8 cellular contexts compared by ENCODE assay signal in the genomic region with DNA sequence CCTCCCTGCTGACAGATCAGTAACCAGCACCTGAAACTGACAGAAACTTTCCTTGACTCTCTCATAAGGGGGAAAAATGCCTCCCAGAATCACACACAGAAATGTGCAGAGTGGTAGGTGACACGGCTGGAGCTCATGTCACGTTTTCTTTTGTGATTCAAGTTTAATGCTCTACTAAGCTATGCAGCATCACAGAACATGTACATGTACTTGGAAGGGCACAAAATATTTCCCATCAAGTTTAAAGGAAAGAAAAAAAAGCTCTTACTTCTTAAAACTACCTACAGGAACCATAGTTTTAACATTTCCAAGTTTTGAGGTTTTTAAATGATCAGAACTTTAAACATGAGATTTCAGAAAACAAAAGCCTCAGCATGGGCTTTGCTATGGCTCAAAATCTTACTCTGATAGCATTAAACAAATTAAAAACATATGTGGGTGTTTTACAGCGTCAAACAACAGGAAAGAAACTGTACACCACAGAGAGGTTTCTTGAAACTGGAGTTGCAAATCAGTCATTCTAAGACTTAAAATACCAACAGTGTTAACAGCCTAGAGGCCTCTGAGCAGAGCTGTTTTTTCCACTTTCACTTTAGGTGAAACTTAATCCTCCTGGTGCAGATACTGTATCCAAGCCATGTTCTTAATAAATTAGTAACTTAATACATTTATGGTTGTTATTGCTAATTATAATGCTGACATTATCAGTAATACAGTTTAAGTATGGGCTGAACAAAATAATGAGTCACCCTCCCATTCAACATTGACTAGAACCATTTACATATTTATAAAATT. TPM values are rescaled to one million over a fixed set of nuclear protein-coding genes. Genes with fewer than 3 reads are reported as not detected.
A peak's percentile ranks its signal among the peaks of the same experiment; 100 is the strongest.
DNase-seq lines count a peak whose midpoint lies in the region; ATAC-seq, FAIRE-seq and TF ChIP-seq lines count a peak whose summit lies in the region.

No MANE protein-coding gene starts in this region.

- peaks cover 86% of the 10 kb centered on the region for H3K36me3 Mint-ChIP-seq in activated CD4-positive, alpha-beta T cell treated with anti-CD3 and anti-CD28 coated beads, Interleukin-2, amount 10 ng/mL, durations not matched to agents 7 days and 5 days (ENCODE audit: low read depth)

- peaks cover 82% of the 10 kb centered on the region for H3K4me1 ChIP-seq in OCI-LY1 (ENCODE audit: insufficient read depth, low read length, severe bottlenecking)

- H3K4me1 Mint-ChIP-seq in activated CD4-positive, alpha-beta T cell treated with anti-CD3 and anti-CD28 coated beads, Interleukin-2, amount 10 ng/mL, durations not matched to agents 7 days and 5 days = peaks cover 96% of the 10 kb centered on the region

- CTCF ChIA-PET in activated CD4-positive, alpha-beta T cell treated with anti-CD3 and anti-CD28 coated beads, Interleukin-2, amount 10 ng/mL, durations not matched to agents 7 days and 5 days (lab: Charles Lee) = interaction anchor here (0.8 to 2.0 kb wide), 5 partner anchors 29 to 108 kb away, joined by 3 to 7 read pairs (median 3); no protein-coding TSS in a partner anchor

- peak overlapping the region; percentile 73 for H3K4me3 Mint-ChIP-seq in activated CD4-positive, alpha-beta T cell treated with anti-CD3 and anti-CD28 coated beads, Interleukin-2, amount 10 ng/mL, durations not matched to agents 7 days and 5 days

- peak overlapping the region; percentile 60 for H3K4me2 ChIP-seq in OCI-LY1 (ENCODE audit: low read length)

- H3K36me3 ChIP-seq in OCI-LY1 (ENCODE audit: insufficient read depth, low read length) (peaks cover 49% of the 10 kb centered on the region), WERI-Rb-1 (no peaks in the 10 kb centered on the region)

- peak; percentile 82 for ATAC-seq in HG02588 (IDR thresholded peaks at IDR 0.05; ENCODE audit: unreplicated experiment)

- peak; percentile 52 for DNase-seq in activated CD4-positive, alpha-beta T cell treated with anti-CD3 and anti-CD28 coated beads, Interleukin-2, amount 10 ng/mL, durations not matched to agents 7 days and 5 days
- no peak for DNase-seq in activated CD4-positive, alpha-beta T cell treated with anti-CD3 and anti-CD28 coated beads, Interleukin-2, amount 50 U/mL, for 4 hours
- DNase-seq in retinal pigment epithelial cell (ENCODE audit: low read depth) = peak; percentile 83
- no peak for DNase-seq in epidermal melanocyte (ENCODE audit: insufficient read length, low spot score)
- no peak for DNase-seq in WERI-Rb-1

- H3K27me3 ChIP-seq in OCI-LY1 (ENCODE audit: insufficient read depth, low read length) (no peaks in the 10 kb centered on the region), WERI-Rb-1 (ENCODE audit: insufficient read depth, low read depth, severe bottlenecking) (no peaks in the 10 kb centered on the region)

- peak; percentile 86 for FAIRE-seq in endometrium (lab: Jason Lieb, UNC)

- H2AFZ ChIP-seq in OCI-LY1 (ENCODE audit: low read length) = no peak overlapping the region

- POLR2A ChIA-PET in activated CD4-positive, alpha-beta T cell treated with anti-CD3 and anti-CD28 coated beads, Interleukin-2, amount 10 ng/mL, durations not matched to agents 7 days and 5 days (lab: Charles Lee) = interaction anchor here (0.7 to 1.2 kb wide), 2 partner anchors 40 to 47 kb away, joined by 3 to 6 read pairs; no protein-coding TSS in a partner anchor

- H3K27ac Mint-ChIP-seq in activated CD4-positive, alpha-beta T cell treated with anti-CD3 and anti-CD28 coated beads, Interleukin-2, amount 10 ng/mL, durations not matched to agents 7 days and 5 days = peak overlapping the region; percentile 99

- H3K27ac ChIP-seq in OCI-LY1 (ENCODE audit: low read depth, low read length, poor library complexity, severe bottlenecking) (peak overlapping the region; percentile 98), WERI-Rb-1 (no peak overlapping the region)

- H3K9me3 ChIP-seq in OCI-LY1 (ENCODE audit: low read length) (no peaks in the 10 kb centered on the region), WERI-Rb-1 (ENCODE audit: severe bottlenecking) (no peaks in the 10 kb centered on the region)

- H3K27me3 Mint-ChIP-seq in activated CD4-positive, alpha-beta T cell treated with anti-CD3 and anti-CD28 coated beads, Interleukin-2, amount 10 ng/mL, durations not matched to agents 7 days and 5 days = no peaks in the 10 kb centered on the region

- no peak for TF ChIP-seq CTCF in OCI-LY1 (IDR thresholded peaks at IDR 0.05; ENCODE audit: low read length)
- no peak for TF ChIP-seq CTCF in retinal pigment epithelial cell (conservative IDR thresholded peaks at IDR 0.05; ENCODE audit: low read depth, low read length)
- TF ChIP-seq CTCF in WERI-Rb-1 (IDR thresholded peaks at IDR 0.05; ENCODE audit: low read depth, low read length) = no peak

- H3K9ac ChIP-seq in OCI-LY1 (ENCODE audit: low read length) = peak overlapping the region; percentile 63

- no peaks in the 10 kb centered on the region for H4K20me1 ChIP-seq in OCI-LY1 (ENCODE audit: insufficient read depth, low read length)

- no peaks in the 10 kb centered on the region for H3K9me2 ChIP-seq in OCI-LY1 (ENCODE audit: low read depth, low read length)

- H3K79me2 ChIP-seq in OCI-LY1 (ENCODE audit: insufficient read depth, low read length) = no peaks in the 10 kb centered on the region

- no peaks in the 10 kb centered on the region for H3K9me3 Mint-ChIP-seq in activated CD4-positive, alpha-beta T cell treated with anti-CD3 and anti-CD28 coated beads, Interleukin-2, amount 10 ng/mL, durations not matched to agents 7 days and 5 days

- H3K4me3 ChIP-seq in OCI-LY1 (ENCODE audit: low read depth, low read length, poor library complexity, severe bottlenecking) = peak overlapping the region; percentile 26
- H3K4me3 ChIP-seq in retinal pigment epithelial cell (ENCODE audit: low read length) = no peak overlapping the region
- no peak overlapping the region for H3K4me3 ChIP-seq in WERI-Rb-1 (ENCODE audit: low read depth, low read length)

- peaks cover 19% of the 10 kb centered on the region for H3F3A ChIP-seq in OCI-LY1 (ENCODE audit: insufficient read depth, low read length)

RNA-seq across cellular contexts. Expression of a gene that starts 30.1 kb away (rescaled TPM):
- total RNA-seq in activated CD4-positive, alpha-beta T cell treated with anti-CD3 and anti-CD28 coated beads, Interleukin-2, amount 10 ng/mL, durations not matched to agents 7 days and 5 days = 100 to 1,000 TPM; 111 to 133 TPM

Comparison
In these comparisons a context has a peak if more than half of its experiments do, and no peak if none do; other contexts are left out.
1. DNase-seq: peak in activated CD4-positive, alpha-beta T cell treated with anti-CD3 and anti-CD28 coated beads, Interleukin-2, amount 10 ng/mL, durations not matched to agents 7 days and 5 days (single experiment) and retinal pigment epithelial cell (single experiment); none in activated CD4-positive, alpha-beta T cell treated with anti-CD3 and anti-CD28 coated beads, Interleukin-2, amount 50 U/mL, for 4 hours (0 of 2), epidermal melanocyte (single experiment) and WERI-Rb-1 (single experiment).